ENCODE assay signal across 8 cellular contexts in genomic region chr14:32224731-32225377, GRCh38. TPM values are rescaled to one million over a fixed set of nuclear protein-coding genes. Genes with fewer than 3 reads are reported as not detected.
DNase-seq lines count a peak whose midpoint lies in the region; ATAC-seq, FAIRE-seq and TF ChIP-seq lines count a peak whose summit lies in the region.

No MANE protein-coding gene starts in this region.

- no peaks in the 10 kb centered on the region for H3K36me3 ChIP-seq in GM12878 (ENCODE audit: control insufficient read depth in 2 of 2, insufficient read depth in 2 of 2, low read length in 1 of 2)

- H3K9me3 ChIP-seq in GM12878 (replicated peaks; ENCODE audit: control insufficient read depth, insufficient read depth, low read length), result no peaks in the 10 kb centered on the region

- TF ChIP-seq RAD21 in GM12878 (IDR thresholded peaks at IDR 0.05; ENCODE audit: insufficient read depth, low read depth, low read length), result no peak

- no peak overlapping the region for H3K4me2 ChIP-seq in GM12878 (ENCODE audit: control insufficient read depth, insufficient read depth)

- no peak overlapping the region for H3K27ac ChIP-seq in 22Rv1
- H3K27ac ChIP-seq in GM12878 (ENCODE audit: control insufficient read depth, insufficient read depth), result no peak overlapping the region

- intact Hi-C loops in GM12878 (cut with micrococcal nuclease; ENCODE audit: unreplicated experiment), result no loop called here

- no peak for FAIRE-seq in GM12878 (lab: Jason Lieb, UNC)

- no TSS peak for BruUV-seq in GM12878 (replicated peaks; lab: Mats Ljungman, UMichigan)

- H3K9ac ChIP-seq in GM12878 (ENCODE audit: control insufficient read depth, insufficient read depth, low read length), result no peak overlapping the region

- no peaks in the 10 kb centered on the region for H3K79me2 ChIP-seq in GM12878 (ENCODE audit: control insufficient read depth, insufficient read depth, low read length)

- SMC1A ChIA-PET in GM12878 (lab: Charles Lee; ENCODE audit: uncharacterized antibody, unreplicated experiment), result interaction anchor here (0.6 to 1.0 kb wide), 2 partner anchors 17 to 151 kb away, joined by 3 to 4 read pairs; no protein-coding TSS in a partner anchor

- 19% methylated on average over 6 of the region's 6 CpGs for WGBS in GM12878 (ENCODE audit: insufficient coverage, insufficient replicate concordance, low lambda C conversion rate, missing lambda C conversion rate)

- ATAC-seq in GM12878 (peak; percentile 96), HG03442 (IDR thresholded peaks at IDR 0.05; ENCODE audit: unreplicated experiment) (no peak)

- TF ChIP-seq CTCF in 22Rv1 (IDR thresholded peaks at IDR 0.05) (peak; percentile 18; the same call in 1 of the 2 replicates), GM13977 (IDR thresholded peaks at IDR 0.05; ENCODE audit: extremely low read depth, insufficient read depth, missing control alignments) (peak; percentile 6), GM12878 (IDR thresholded peaks at IDR 0.05 in 2 of 3, conservative IDR thresholded peaks at IDR 0.05 in 1 of 3; ENCODE audit: control insufficient read depth in 2 of 3, extremely low read depth in 1 of 3, insufficient read depth in 1 of 3, low read depth in 3 of 3, low read length in 3 of 3) (peak in 2 of 3 experiments; percentile 19 to 22; a peak in 1 of 6 replicates)

- no peak for TF ChIP-seq POLR2A in GM12878 (IDR thresholded peaks at IDR 0.05; ENCODE audit: low read depth, low read length)

- no peak overlapping the region for H3K4me3 ChIP-seq in GM12878

- POLR2A ChIA-PET in GM12878 (lab: Charles Lee), result no interaction called here

- TF ChIP-seq EP300 in GM12878 (IDR thresholded peaks at IDR 0.05; ENCODE audit: borderline replicate concordance in 1 of 2, control insufficient read depth in 1 of 2, low read depth in 2 of 2, low read length in 2 of 2), result no peak

- no peaks in the 10 kb centered on the region for H4K20me1 ChIP-seq in GM12878 (ENCODE audit: control insufficient read depth, insufficient read depth)

- RAD21 ChIA-PET in GM12878 (lab: Charles Lee; ENCODE audit: unreplicated experiment), result no interaction called here

- H3K4me1 ChIP-seq in GM12878 (ENCODE audit: control insufficient read depth, insufficient read depth, low read length), result no peaks in the 10 kb centered on the region

- in situ Hi-C loops in GM13977 (cut with MboI; ENCODE audit: low pct_unique_long_range_greater_than_20kb, low sequenced_read_pairs, unreplicated experiment) (loop anchor here (25.0 kb wide), 1 partner anchor 138 kb away; the partner anchor contains the start of gene ARHGAP5), GM12878 (cut with MboI) (no loop called here)

- no peak for DNase-seq in GM13977 (ENCODE audit: low spot score)
- DNase-seq in NCI-H2227 (lab: John Stamatoyannopoulos, UW; ENCODE audit: unreplicated experiment), result peak; percentile 57
- DNase-seq in GM12878 (ENCODE audit: low read depth, low spot score), result no peak
- peak; percentile 76 for DNase-seq in kidney tubule cell (ENCODE audit: low spot score)
- DNase-seq in ureter (ENCODE audit: low spot score), result peak; percentile 54
- DNase-seq in activated CD4-positive, CD25-positive, alpha-beta regulatory T cell treated with anti-CD3 and anti-CD28 coated beads, Interleukin-2, amount 50 U/mL, for 72 hours, result no peak

- no peaks in the 10 kb centered on the region; a peak in 1 of 4 replicates for H3K27me3 ChIP-seq in GM12878 (replicated peaks in 1 of 2; ENCODE audit: control insufficient read depth in 2 of 2, insufficient read depth in 2 of 2, low read length in 1 of 2)

- CTCF ChIA-PET in GM12878 (lab: Yijun Ruan, JAX), result interaction anchor here (0.6 to 1.0 kb wide), 4 partner anchors 18 to 154 kb away, joined by 3 to 7 read pairs (median 3); no protein-coding TSS in a partner anchor

- H2AFZ ChIP-seq in GM12878 (ENCODE audit: control insufficient read depth, low read depth, low read length), result no peak overlapping the region

TF ChIP-seq in GM12878, 131 proteins besides CTCF, POLR2A, EP300 and RAD21:
- TF ChIP-seq JUNB (IDR thresholded peaks at IDR 0.05) (no peak), EED (IDR thresholded peaks at IDR 0.05; ENCODE audit: low read depth) (no peak), FOS (IDR thresholded peaks at IDR 0.05; ENCODE audit: borderline replicate concordance, extremely low read depth, insufficient read length) (no peak)

RNA-seq across cellular contexts. Expression of gene RNU6-8, which starts 21.8 kb away (rescaled TPM):
- not detected in 2 replicates for total RNA-seq in GM12878 (2013; cell fraction: nucleolus; rRNA removed)
- not detected in 2 replicates for total RNA-seq in GM12878 (2014; rRNA removed)
- total RNA-seq in GM12878 (2014; rRNA removed; fragmentation: Illumina TruSeq; extraction: Trizol), result not detected in 2 replicates
- not detected in 2 replicates for total RNA-seq in GM12878 (2021)
- not detected for polyA plus RNA-seq in GM12878 (2011; ENCODE audit: low read depth)
- polyA plus RNA-seq in GM12878 (2011; rRNA removed), result not detected in 2 replicates
- not detected in 2 replicates for polyA plus RNA-seq in GM12878 (2011; cell fraction: cytosol; rRNA removed)
- not detected in 2 replicates for polyA plus RNA-seq in GM12878 (2011; cell fraction: nucleus; rRNA removed)
- polyA plus RNA-seq in GM12878 (2012), result not detected in 2 replicates
- not detected in 2 replicates for polyA plus RNA-seq in GM12878 (2014; fragmentation: Illumina TruSeq; extraction: Trizol)
- polyA plus RNA-seq in GM12878 (2014; fragmentation: Nextera tagmentation; extraction: Ambion mirVana), result not detected
- not detected in 2 replicates for polyA plus RNA-seq in GM12878 (2014; rRNA removed)
- not detected for polyA plus RNA-seq in GM12878 (2016; fragmentation: Nextera tagmentation; extraction: Ambion mirVana)
- polyA minus RNA-seq in GM12878 (2011; rRNA and poly(A)+ RNA removed), result not detected in 2 replicates
- not detected in 2 replicates for polyA minus RNA-seq in GM12878 (2011; cell fraction: cytosol; rRNA and poly(A)+ RNA removed)
- under 0.01 TPM in 1 of 2 replicates, not detected in the other for polyA minus RNA-seq in GM12878 (2011; cell fraction: nucleus; rRNA and poly(A)+ RNA removed)
- not detected for total RNA-seq in ureter

RNA-seq across cellular contexts. Expression of gene RNU6-7, which starts 23.0 kb away (rescaled TPM):
- total RNA-seq in GM12878 (2013; cell fraction: nucleolus; rRNA removed), result not detected in 2 replicates
- not detected in 2 replicates for total RNA-seq in GM12878 (2014; rRNA removed)
- not detected in 2 replicates for total RNA-seq in GM12878 (2014; rRNA removed; fragmentation: Illumina TruSeq; extraction: Trizol)
- total RNA-seq in GM12878 (2021), result not detected in 2 replicates
- polyA plus RNA-seq in GM12878 (2011; ENCODE audit: low read depth), result not detected
- polyA plus RNA-seq in GM12878 (2011; rRNA removed), result not detected in 2 replicates
- polyA plus RNA-seq in GM12878 (2011; cell fraction: cytosol; rRNA removed), result not detected in 2 replicates
- not detected in 2 replicates for polyA plus RNA-seq in GM12878 (2011; cell fraction: nucleus; rRNA removed)
- polyA plus RNA-seq in GM12878 (2012), result not detected in 2 replicates
- polyA plus RNA-seq in GM12878 (2014; fragmentation: Illumina TruSeq; extraction: Trizol), result not detected in 2 replicates
- not detected for polyA plus RNA-seq in GM12878 (2014; fragmentation: Nextera tagmentation; extraction: Ambion mirVana)
- not detected in 2 replicates for polyA plus RNA-seq in GM12878 (2014; rRNA removed)
- polyA plus RNA-seq in GM12878 (2016; fragmentation: Nextera tagmentation; extraction: Ambion mirVana), result not detected
- polyA minus RNA-seq in GM12878 (2011; rRNA and poly(A)+ RNA removed), result not detected in 2 replicates
- not detected in 2 replicates for polyA minus RNA-seq in GM12878 (2011; cell fraction: cytosol; rRNA and poly(A)+ RNA removed)
- under 0.01 TPM in 1 of 2 replicates, not detected in the other for polyA minus RNA-seq in GM12878 (2011; cell fraction: nucleus; rRNA and poly(A)+ RNA removed)
- total RNA-seq in ureter, result not detected

Comparison
In these comparisons a context has a peak if more than half of its experiments do, and no peak if none do; other contexts are left out.
1. DNase-seq: peak in NCI-H2227 (single experiment), kidney tubule cell (single experiment) and ureter (single experiment); none in GM13977 (single experiment), GM12878 (single experiment) and activated CD4-positive, CD25-positive, alpha-beta regulatory T cell treated with anti-CD3 and anti-CD28 coated beads, Interleukin-2, amount 50 U/mL, for 72 hours (single experiment).
2. Peak in every context shown above with its lines, with median percentiles within 50 percentile points of each other: CTCF ChIP-seq.